ENCODE assay signal across 22 cellular contexts in the genomic region with DNA sequence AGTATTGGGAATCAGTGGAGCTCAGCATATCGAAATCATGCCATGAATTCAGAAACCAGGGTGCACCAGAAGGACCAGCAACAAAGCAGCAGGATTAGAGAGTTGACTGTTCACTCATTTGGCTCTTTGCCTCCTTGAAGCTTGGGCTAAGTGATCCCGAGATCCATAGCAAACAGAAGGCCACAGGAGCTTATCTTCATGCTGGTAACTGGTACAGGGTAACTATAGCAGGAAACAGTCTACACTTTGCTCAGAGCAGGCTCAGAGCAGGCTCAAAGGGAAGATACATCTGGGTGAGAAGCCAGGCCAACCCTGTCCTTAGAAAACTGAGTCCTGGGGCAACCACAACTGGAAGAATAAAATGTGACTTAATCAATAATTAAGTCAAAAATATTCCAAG.
"Had no signal": no experiment of that assay in that cellular context is flagged by ENCODE, and none has a peak within 500 bp of the region (broad histone marks: within the 10 kb centered on the region; RNA-seq: fewer than 3 reads in every experiment).

No MANE protein-coding gene starts in this region.

- H3K4me2 ChIP-seq: hepatocyte had no signal

- H3K27me3 ChIP-seq: dorsolateral prefrontal cortex, esophagus muscularis mucosa, hepatocyte had no signal

- H3K27ac ChIP-seq: coronary artery, esophagus muscularis mucosa, foreskin keratinocyte, gastroesophageal sphincter, heart left ventricle, hepatocyte, lower lobe of right lung had no signal

- H2AFZ ChIP-seq: hepatocyte had no signal

- H3K9me3 ChIP-seq: esophagus muscularis mucosa, gastroesophageal sphincter, heart left ventricle, lower lobe of right lung had no signal

- H3K36me3 ChIP-seq: esophagus muscularis mucosa, gastroesophageal sphincter, heart left ventricle, lower lobe of right lung had no signal

- H3K79me2 ChIP-seq: hepatocyte had no signal

- DNase-seq: dermis blood vessel endothelial cell; dorsolateral prefrontal cortex; effector CD4-positive, alpha-beta T cell; effector memory CD4-positive, alpha-beta T cell; heart left ventricle; hypothalamus; immature natural killer cell; islet precursor cell; kidney; kidney glomerular epithelial cell; left colon; left ventricle myocardium superior; lower lobe of right lung; mesenchymal stem cell; midbrain had no signal

- H3K4me3 ChIP-seq: coronary artery, dorsolateral prefrontal cortex, esophagus muscularis mucosa, gastroesophageal sphincter, heart left ventricle, hepatocyte, lower lobe of right lung had no signal

- H3K4me1 ChIP-seq: esophagus muscularis mucosa, foreskin keratinocyte, gastroesophageal sphincter, heart left ventricle, lower lobe of right lung had no signal

- FAIRE-seq: colon, endothelial cell of umbilical vein, kidney had no signal
